21 cellular contexts compared by ENCODE assay signal in the genomic region with DNA sequence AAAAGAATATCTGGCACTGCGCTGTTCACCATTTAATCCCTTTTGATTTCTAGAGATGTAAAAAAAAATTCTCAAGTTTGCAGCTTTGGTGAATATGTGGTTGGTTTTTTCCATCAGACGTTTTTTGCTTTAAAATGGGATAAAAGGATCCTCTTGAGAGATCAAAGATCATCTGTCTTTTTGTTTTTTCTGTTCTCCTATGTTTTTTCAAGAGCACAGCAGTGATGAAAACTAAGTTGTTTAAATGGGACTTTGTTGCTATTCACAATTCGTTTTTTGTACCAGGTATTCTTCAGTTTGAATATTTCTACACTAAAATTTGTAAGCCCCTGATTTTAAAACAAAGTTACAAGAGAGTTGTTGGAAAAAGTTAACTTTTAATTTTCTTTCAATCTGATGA. TPM values are rescaled to one million over a fixed set of nuclear protein-coding genes. Genes with fewer than 3 reads are reported as not detected.
DNase-seq lines count a peak whose midpoint lies in the region; ATAC-seq, FAIRE-seq and TF ChIP-seq lines count a peak whose summit lies in the region.
"Had no signal": no experiment of that assay in that cellular context is flagged by ENCODE, and none has a peak within 500 bp of the region (broad histone marks: within the 10 kb centered on the region; RNA-seq: fewer than 3 reads in every experiment).

No MANE protein-coding gene starts in this region.

- H3K36me3 ChIP-seq in HepG2 (replicated peaks in 1 of 2; ENCODE audit: control insufficient read depth in 1 of 2, insufficient read depth in 2 of 2, low read length in 2 of 2), result peaks cover 5 to 14% of the 10 kb centered on the region in 2 experiments; a peak in 4 of 5 replicates
- H3K36me3 ChIP-seq in right lobe of liver, result peaks cover 0 to 33% (median 7%) of the 10 kb centered on the region in 4 donors
- H3K36me3 ChIP-seq in ascending aorta, result peaks cover 9 to 37% of the 10 kb centered on the region in 2 donors
- peaks cover 69% of the 10 kb centered on the region for H3K36me3 ChIP-seq in osteoblast (ENCODE audit: insufficient read depth, low read length)

- H3K4me3 ChIP-seq in HepG2 (replicated peaks in 1 of 3; ENCODE audit: insufficient read depth in 1 of 3, low read depth in 2 of 3, low read length in 3 of 3), result no peak overlapping the region
- H3K4me3 ChIP-seq in right lobe of liver, result no peak overlapping the region
- H3K4me3 ChIP-seq in ascending aorta, result no peak overlapping the region
- no peak overlapping the region for H3K4me3 ChIP-seq in osteoblast (ENCODE audit: insufficient read depth, low read length)
- H3K4me3 ChIP-seq: A549, BLaER1, GM12878, GM23338 had no signal

- peak in 1 of 2 experiments; percentile 15; a peak in 1 of 4 replicates for TF ChIP-seq EP300 in HepG2 (IDR thresholded peaks at IDR 0.05; ENCODE audit: low read depth in 2 of 2, low read length in 2 of 2)
- no peak for TF ChIP-seq EP300 in HepG2 (CRISPR knock-in tag; IDR thresholded peaks at IDR 0.05; ENCODE audit: borderline replicate concordance)

- no peak for TF ChIP-seq CTCF in HepG2 (CRISPR knock-in tag; IDR thresholded peaks at IDR 0.05)
- TF ChIP-seq CTCF in right lobe of liver (IDR thresholded peaks at IDR 0.05), result no peak
- no peak for TF ChIP-seq CTCF in ascending aorta (IDR thresholded peaks at IDR 0.05)
- TF ChIP-seq CTCF in osteoblast (IDR thresholded peaks at IDR 0.05; ENCODE audit: extremely low read depth, low read depth, low read length), result no peak

- H4K20me1 ChIP-seq in HepG2 (ENCODE audit: insufficient read depth, low read length) (no peaks in the 10 kb centered on the region), osteoblast (ENCODE audit: insufficient read depth, low read length) (no peaks in the 10 kb centered on the region)
- H4K20me1 ChIP-seq: BLaER1 had no signal

- H3K27ac ChIP-seq in HepG2 (ENCODE audit: extremely low read length, insufficient read depth, low read length) (no peak overlapping the region), right lobe of liver (no peak overlapping the region), ascending aorta (peak overlapping the region; percentile 60 to 92), osteoblast (ENCODE audit: low read depth, low read length) (peak overlapping the region; percentile 83)
- H3K27ac ChIP-seq: 22Rv1, A549, BLaER1 had no signal

- FAIRE-seq in HepG2 (lab: Jason Lieb, UNC), result no peak
- FAIRE-seq: A549, GM12878, GM19239 had no signal

- H3K27ac Mint-ChIP-seq in natural killer cell treated with Interleukin-12 subunit alpha and Interleukin-12 subunit beta and Interleukin-15 and Interleukin-18, amount 100 ng/mL, for 72 hours, result no peak overlapping the region
- H3K27ac Mint-ChIP-seq: CD14-positive monocyte; CD4-positive, alpha-beta memory T cell; GM23338 had no signal

- intact Hi-C loops in HepG2 (cut with micrococcal nuclease; ENCODE audit: unreplicated experiment), result no loop called here
- intact Hi-C loops in right lobe of liver (cut with DNase I), result no loop called here
- intact Hi-C loops in ascending aorta (cut with DNase I), result no loop called here

- no peaks in the 10 kb centered on the region for H3K36me3 Mint-ChIP-seq in natural killer cell treated with Interleukin-12 subunit alpha and Interleukin-12 subunit beta and Interleukin-15 and Interleukin-18, amount 100 ng/mL, for 72 hours
- H3K36me3 Mint-ChIP-seq: CD14-positive monocyte had no signal

- H2AFZ ChIP-seq in HepG2 (ENCODE audit: low read length) (no peak overlapping the region), osteoblast (ENCODE audit: low read length) (no peak overlapping the region)
- H2AFZ ChIP-seq: GM23338 had no signal

- H3K4me2 ChIP-seq in HepG2 (ENCODE audit: low read depth, low read length) (peak overlapping the region; percentile 35), osteoblast (ENCODE audit: insufficient read depth, low read length) (no peak overlapping the region)
- H3K4me2 ChIP-seq: A549, BLaER1, GM23338 had no signal

- H3K27me3 ChIP-seq in HepG2 (ENCODE audit: control insufficient read depth in 1 of 2, insufficient read depth in 2 of 2, low read length in 2 of 2) (no peaks in the 10 kb centered on the region), right lobe of liver (no peaks in the 10 kb centered on the region), ascending aorta (no peaks in the 10 kb centered on the region), osteoblast (ENCODE audit: insufficient read depth, low read length) (no peaks in the 10 kb centered on the region)
- H3K27me3 ChIP-seq: BLaER1 had no signal

- no peaks in the 10 kb centered on the region for H3K9me3 ChIP-seq in HepG2 (ENCODE audit: low read length)
- H3K9me3 ChIP-seq in right lobe of liver, result no peaks in the 10 kb centered on the region
- no peaks in the 10 kb centered on the region for H3K9me3 ChIP-seq in ascending aorta
- H3K9me3 ChIP-seq in osteoblast (ENCODE audit: low read depth, low read length), result no peaks in the 10 kb centered on the region
- H3K9me3 ChIP-seq: A549, BLaER1 had no signal

- in situ Hi-C loops in HepG2 (cut with HindIII; ENCODE audit: extremely low pct_ligation_motif_present, low pct_unique_long_range_greater_than_20kb), result no loop called here

- no peak overlapping the region for H3K9ac ChIP-seq in HepG2 (ENCODE audit: insufficient read depth, low read depth, low read length)
- H3K9ac ChIP-seq: BLaER1 had no signal

- TF ChIP-seq RAD21 in HepG2 (CRISPR knock-in tag; IDR thresholded peaks at IDR 0.05), result no peak

- DNase-seq in HepG2 (ENCODE audit: low spot score) (peak; percentile 7), right lobe of liver (no peak), ascending aorta (ENCODE audit: low spot score in 2 of 2) (no peak), osteoblast (ENCODE audit: insufficient read length, low spot score, missing footprints) (no peak), retina (no peak), HT-29 (ENCODE audit: low spot score) (no peak)
- no peak for DNase-seq in natural killer cell treated with Interleukin-12 subunit alpha and Interleukin-12 subunit beta and Interleukin-15 and Interleukin-18, amount 100 ng/mL, for 72 hours (ENCODE audit: low spot score)
- DNase-seq: CD4-positive, alpha-beta memory T cell; DND-41; EL; H7; HFFc6 had no signal

- H3K4me1 Mint-ChIP-seq in natural killer cell treated with Interleukin-12 subunit alpha and Interleukin-12 subunit beta and Interleukin-15 and Interleukin-18, amount 100 ng/mL, for 72 hours (ENCODE audit: low read depth in 2 of 2), result no peaks in the 10 kb centered on the region
- H3K4me1 Mint-ChIP-seq: CD4-positive, alpha-beta memory T cell; GM23338 had no signal

- ATAC-seq in HepG2 (no peak), right lobe of liver (no peak), HG02571 (IDR thresholded peaks at IDR 0.05; ENCODE audit: unreplicated experiment) (no peak)
- ATAC-seq in natural killer cell treated with Interleukin-12 subunit alpha and Interleukin-12 subunit beta and Interleukin-15 and Interleukin-18, amount 100 ng/mL, for 72 hours, result no peak
- ATAC-seq: A549, GM12878, GM23338, HCT116 had no signal

- H3K4me1 ChIP-seq in HepG2 (ENCODE audit: insufficient read depth, low read length), result peaks cover 18% of the 10 kb centered on the region
- H3K4me1 ChIP-seq in right lobe of liver, result no peaks in the 10 kb centered on the region
- peaks cover 11 to 28% of the 10 kb centered on the region in 2 donors for H3K4me1 ChIP-seq in ascending aorta
- peaks cover 15% of the 10 kb centered on the region for H3K4me1 ChIP-seq in osteoblast (ENCODE audit: insufficient read depth, low read length)
- H3K4me1 ChIP-seq: A549, BLaER1 had no signal

- CTCF ChIA-PET in HepG2 (lab: Yijun Ruan, JAX; ENCODE audit: low intra/inter-chr PET ratio, low total read pairs), result no interaction called here

- H3K27me3 Mint-ChIP-seq in natural killer cell treated with Interleukin-12 subunit alpha and Interleukin-12 subunit beta and Interleukin-15 and Interleukin-18, amount 100 ng/mL, for 72 hours, result peaks cover 17 to 30% of the 10 kb centered on the region in 2 donors

- H3K79me2 ChIP-seq in HepG2 (ENCODE audit: insufficient read depth, low read length), result no peaks in the 10 kb centered on the region
- peaks cover 5% of the 10 kb centered on the region for H3K79me2 ChIP-seq in osteoblast (ENCODE audit: insufficient read depth, low read length)

- WGBS in HepG2 (ENCODE audit: low lambda C conversion rate), result 36% methylated on average over 3 of the region's 3 CpGs
- 50% methylated on average over 3 of the region's 3 CpGs for WGBS in right lobe of liver (ENCODE audit: insufficient coverage, low coverage, low lambda C conversion rate, missing lambda C conversion rate)

- no peak overlapping the region for H3K4me3 Mint-ChIP-seq in natural killer cell treated with Interleukin-12 subunit alpha and Interleukin-12 subunit beta and Interleukin-15 and Interleukin-18, amount 100 ng/mL, for 72 hours
- H3K4me3 Mint-ChIP-seq: CD14-positive monocyte; CD4-positive, alpha-beta memory T cell; GM23338; HFFc6 had no signal

- POLR2A ChIA-PET in HepG2 (lab: Yijun Ruan, JAX), result no interaction called here

- no TSS peak for BruUV-seq in HepG2 (replicated peaks; lab: Mats Ljungman, UMichigan)

- H3K9me3 Mint-ChIP-seq in natural killer cell treated with Interleukin-12 subunit alpha and Interleukin-12 subunit beta and Interleukin-15 and Interleukin-18, amount 100 ng/mL, for 72 hours, result no peaks in the 10 kb centered on the region
- H3K9me3 Mint-ChIP-seq: GM23338, HFFc6 had no signal

- TF ChIP-seq POLR2A in HepG2 (IDR thresholded peaks at IDR 0.05; ENCODE audit: insufficient read depth in 1 of 2, low read depth in 2 of 2, low read length in 2 of 2), result no peak
- TF ChIP-seq POLR2A in right lobe of liver (IDR thresholded peaks at IDR 0.05), result no peak

RNA-seq across cellular contexts. Expression of gene REP15, which starts 29.7 kb away (rescaled TPM):
- total RNA-seq in HepG2 (2016; rRNA removed; fragmentation: Illumina TruSeq; extraction: Trizol), result 0.64 and 1.0 TPM in 2 replicates
- total RNA-seq in HepG2 (2016; cell fraction: cytosol; rRNA removed; fragmentation: Illumina TruSeq; extraction: Trizol; ENCODE audit: low read depth), result not detected in 2 replicates
- 0.64 and 0.78 TPM in 2 replicates for total RNA-seq in HepG2 (2016; cell fraction: insoluble cytoplasmic fraction; rRNA removed; fragmentation: Illumina TruSeq; extraction: Trizol)
- total RNA-seq in HepG2 (2016; cell fraction: membrane; rRNA removed; fragmentation: Illumina TruSeq; extraction: Trizol), result 0.34 and 0.43 TPM in 2 replicates
- total RNA-seq in HepG2 (2016; cell fraction: nucleus; rRNA removed; fragmentation: Illumina TruSeq; extraction: Trizol), result 0.60 and 0.62 TPM in 2 replicates
- 0.12 and 0.14 TPM in 2 replicates for polyA plus RNA-seq in HepG2 (2011; rRNA removed)
- polyA plus RNA-seq in HepG2 (2011; cell fraction: cytosol; rRNA removed), result 0.15 and 0.21 TPM in 2 replicates
- 0.29 and 0.42 TPM in 2 replicates for polyA plus RNA-seq in HepG2 (2011; cell fraction: nucleus; rRNA removed)
- 0.37 and 0.74 TPM in 2 replicates for polyA plus RNA-seq in HepG2 (2012)
- polyA plus RNA-seq in HepG2 (2016; cell fraction: cytosol; fragmentation: Illumina TruSeq; extraction: Trizol; ENCODE audit: low read depth), result 0.12 TPM in 1 of 2 replicates, not detected in the other
- polyA plus RNA-seq in HepG2 (2016; cell fraction: insoluble cytoplasmic fraction; fragmentation: Illumina TruSeq; extraction: Trizol; ENCODE audit: low read depth), result 0.51 and 1.3 TPM in 2 replicates
- not detected in 2 replicates for polyA plus RNA-seq in HepG2 (2016; cell fraction: membrane; fragmentation: Illumina TruSeq; extraction: Trizol; ENCODE audit: low read depth)
- polyA plus RNA-seq in HepG2 (2016; cell fraction: nucleus; fragmentation: Illumina TruSeq; extraction: Trizol; ENCODE audit: insufficient read depth, low read depth), result 1.2 and 1.9 TPM in 2 replicates
- polyA minus RNA-seq in HepG2 (2011; rRNA and poly(A)+ RNA removed; ENCODE audit: low replicate concordance), result 0.14 and 0.96 TPM in 2 replicates
- polyA minus RNA-seq in HepG2 (2011; cell fraction: cytosol; rRNA and poly(A)+ RNA removed), result not detected in 2 replicates
- polyA minus RNA-seq in HepG2 (2011; cell fraction: nucleus; rRNA and poly(A)+ RNA removed), result 2.3 and 4.4 TPM in 2 replicates
- total RNA-seq in right lobe of liver, result 1 to 10 TPM in 2 of 6 experiments, under 1 TPM in 4; 0.24 to 1.8 (median 0.88) TPM
- not detected for total RNA-seq in ascending aorta
- 3.5 and 4.0 TPM in 2 replicates for total RNA-seq in osteoblast
- under 1 TPM; 0.26 to 0.56 TPM for total RNA-seq in natural killer cell treated with Interleukin-12 subunit alpha and Interleukin-12 subunit beta and Interleukin-15 and Interleukin-18, amount 100 ng/mL, for 72 hours
- 0.38 and 0.57 TPM in 2 replicates for total RNA-seq in HT-29 (2014; rRNA removed; shearing (Covaris generic))
- total RNA-seq: CD4-positive, alpha-beta memory T cell; GM12878 had no signal
- polyA plus RNA-seq: CD14-positive monocyte, GM12878 had no signal

RNA-seq across cellular contexts. Expression of gene MRPS35, which starts 44.1 kb away (rescaled TPM):
- total RNA-seq in HepG2 (2016; rRNA removed; fragmentation: Illumina TruSeq; extraction: Trizol), result 104 and 160 TPM in 2 replicates
- 29.1 and 30.1 TPM in 2 replicates for total RNA-seq in HepG2 (2016; cell fraction: cytosol; rRNA removed; fragmentation: Illumina TruSeq; extraction: Trizol; ENCODE audit: low read depth)
- total RNA-seq in HepG2 (2016; cell fraction: insoluble cytoplasmic fraction; rRNA removed; fragmentation: Illumina TruSeq; extraction: Trizol), result 102 and 162 TPM in 2 replicates
- 47.8 and 48.1 TPM in 2 replicates for total RNA-seq in HepG2 (2016; cell fraction: membrane; rRNA removed; fragmentation: Illumina TruSeq; extraction: Trizol)
- 39.9 and 41.6 TPM in 2 replicates for total RNA-seq in HepG2 (2016; cell fraction: nucleus; rRNA removed; fragmentation: Illumina TruSeq; extraction: Trizol)
- 48.8 and 63.4 TPM in 2 replicates for polyA plus RNA-seq in HepG2 (2011; rRNA removed)
- polyA plus RNA-seq in HepG2 (2011; cell fraction: cytosol; rRNA removed), result 37.3 and 44.5 TPM in 2 replicates
- 8.5 and 11.1 TPM in 2 replicates for polyA plus RNA-seq in HepG2 (2011; cell fraction: nucleus; rRNA removed)
- 47.9 and 61.2 TPM in 2 replicates for polyA plus RNA-seq in HepG2 (2012)
- polyA plus RNA-seq in HepG2 (2016; cell fraction: cytosol; fragmentation: Illumina TruSeq; extraction: Trizol; ENCODE audit: low read depth), result 13.4 and 14.7 TPM in 2 replicates
- 142 and 160 TPM in 2 replicates for polyA plus RNA-seq in HepG2 (2016; cell fraction: insoluble cytoplasmic fraction; fragmentation: Illumina TruSeq; extraction: Trizol; ENCODE audit: low read depth)
- polyA plus RNA-seq in HepG2 (2016; cell fraction: membrane; fragmentation: Illumina TruSeq; extraction: Trizol; ENCODE audit: low read depth), result 29.5 and 31.1 TPM in 2 replicates
- polyA plus RNA-seq in HepG2 (2016; cell fraction: nucleus; fragmentation: Illumina TruSeq; extraction: Trizol; ENCODE audit: insufficient read depth, low read depth), result 50.1 and 50.5 TPM in 2 replicates
- 17.4 and 21.1 TPM in 2 replicates for polyA minus RNA-seq in HepG2 (2011; rRNA and poly(A)+ RNA removed; ENCODE audit: low replicate concordance)
- polyA minus RNA-seq in HepG2 (2011; cell fraction: cytosol; rRNA and poly(A)+ RNA removed), result 47.1 and 47.8 TPM in 2 replicates
- 20.2 and 28.0 TPM in 2 replicates for polyA minus RNA-seq in HepG2 (2011; cell fraction: nucleus; rRNA and poly(A)+ RNA removed)
- total RNA-seq in right lobe of liver, result 10 to 100 TPM; 34.6 to 84.4 (median 41.1) TPM
- total RNA-seq in ascending aorta, result 2.7 TPM
- 51.9 and 53.9 TPM in 2 replicates for total RNA-seq in osteoblast
- 10 to 100 TPM; 37.4 to 48.1 TPM for total RNA-seq in natural killer cell treated with Interleukin-12 subunit alpha and Interleukin-12 subunit beta and Interleukin-15 and Interleukin-18, amount 100 ng/mL, for 72 hours
- total RNA-seq in HT-29 (2014; rRNA removed; shearing (Covaris generic)), result 61.5 and 63.1 TPM in 2 replicates

Comparison
In these comparisons a context has a peak if more than half of its experiments do, and no peak if none do; other contexts are left out.
1. H3K27ac ChIP-seq: peak in ascending aorta (2 of 2) and osteoblast (single experiment); none in HepG2 (single experiment) and right lobe of liver (0 of 3).